11 cellular contexts compared by ENCODE assay signal in the genomic region with DNA sequence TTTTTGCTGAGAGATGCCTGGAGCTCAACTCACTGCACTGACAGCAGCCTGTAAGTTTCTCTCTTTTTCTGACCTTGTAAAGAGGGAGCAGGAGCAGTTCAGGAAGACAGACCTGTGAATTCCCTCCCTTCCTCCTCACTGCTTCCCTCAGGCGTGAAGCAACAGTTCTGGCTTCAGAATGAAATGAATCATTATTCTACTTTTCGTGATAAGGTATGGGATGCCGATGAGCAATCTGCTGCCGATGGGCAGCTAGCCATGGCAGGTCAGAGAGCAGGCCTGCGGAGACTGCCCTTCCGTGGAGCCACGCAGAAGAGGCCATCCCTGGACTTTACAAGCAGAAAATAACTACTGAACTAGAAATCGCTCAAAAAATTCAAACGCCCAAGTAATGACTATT.
DNase-seq lines count a peak whose midpoint lies in the region; ATAC-seq and TF ChIP-seq lines count a peak whose summit lies in the region.
"Had no signal": no experiment of that assay in that cellular context is flagged by ENCODE, and none has a peak within 500 bp of the region (broad histone marks: within the 10 kb centered on the region; RNA-seq: fewer than 3 reads in every experiment).

No MANE protein-coding gene starts in this region.

- intact Hi-C loops in Panc1 (cut with micrococcal nuclease; ENCODE audit: unreplicated experiment) (loop anchor here (2.0 to 10.0 kb wide), 3 partner anchors 48 to 733 kb away; a partner anchor contains a TSS), body of pancreas (cut with DNase I) (no loop called here)
- intact Hi-C loops in naive thymus-derived CD4-positive, alpha-beta T cell (cut with micrococcal nuclease): no loop called here

- H3K36me3 ChIP-seq in HEK293 (ENCODE audit: control insufficient read depth in 2 of 2, insufficient read depth in 1 of 2, low read length in 2 of 2) (no peaks in the 10 kb centered on the region), Panc1 (ENCODE audit: control insufficient read depth, insufficient read depth, low read length) (no peaks in the 10 kb centered on the region), osteoblast (ENCODE audit: insufficient read depth, low read length) (no peaks in the 10 kb centered on the region), body of pancreas (replicated peaks in 1 of 2; ENCODE audit: insufficient read depth in 1 of 2, low read depth in 2 of 2) (no peaks in the 10 kb centered on the region)
- H3K36me3 ChIP-seq in naive thymus-derived CD4-positive, alpha-beta T cell (ENCODE audit: control insufficient read depth in 2 of 3, insufficient read depth in 3 of 3, low read length in 3 of 3): no peaks in the 10 kb centered on the region
- H3K36me3 ChIP-seq: WERI-Rb-1 had no signal

- no TSS peak for BruUV-seq in Panc1 (replicated peaks; lab: Mats Ljungman, UMichigan)

- no peaks in the 10 kb centered on the region; the same call in 1 of the 2 replicates for H3K4me1 ChIP-seq in HEK293 (ENCODE audit: control insufficient read depth, insufficient read depth, low read length)
- H3K4me1 ChIP-seq in Panc1 (ENCODE audit: control insufficient read depth, insufficient read depth, low read length): peaks cover 35% of the 10 kb centered on the region
- no peaks in the 10 kb centered on the region for H3K4me1 ChIP-seq in osteoblast (ENCODE audit: insufficient read depth, low read length)
- H3K4me1 ChIP-seq in naive thymus-derived CD4-positive, alpha-beta T cell (ENCODE audit: control insufficient read depth in 2 of 2, insufficient read depth in 2 of 2, low read length in 2 of 2): no peaks in the 10 kb centered on the region
- no peaks in the 10 kb centered on the region for H3K4me1 ChIP-seq in body of pancreas

- no peak overlapping the region for H3K4me2 ChIP-seq in osteoblast (ENCODE audit: insufficient read depth, low read length)

- no peaks in the 10 kb centered on the region for H3K9me3 ChIP-seq in HEK293 (ENCODE audit: control insufficient read depth, insufficient read depth, low read depth, low read length)
- H3K9me3 ChIP-seq in Panc1 (ENCODE audit: control insufficient read depth, insufficient read depth, low read depth, low read length): peaks cover 18% of the 10 kb centered on the region; the same call in 1 of the 2 replicates
- no peaks in the 10 kb centered on the region for H3K9me3 ChIP-seq in osteoblast (ENCODE audit: low read depth, low read length)
- H3K9me3 ChIP-seq in naive thymus-derived CD4-positive, alpha-beta T cell (ENCODE audit: control insufficient read depth in 2 of 3, low read length in 3 of 3): no peaks in the 10 kb centered on the region
- H3K9me3 ChIP-seq in body of pancreas: no peaks in the 10 kb centered on the region

- H3K27ac ChIP-seq in HEK293 (ENCODE audit: extremely low read depth, low read depth, low read length): no peak overlapping the region
- peak overlapping the region; percentile 99 for H3K27ac ChIP-seq in Panc1 (ENCODE audit: low read length)
- no peak overlapping the region for H3K27ac ChIP-seq in osteoblast (ENCODE audit: low read depth, low read length)
- H3K27ac ChIP-seq in naive thymus-derived CD4-positive, alpha-beta T cell (ENCODE audit: low read depth, low read length): no peak overlapping the region
- H3K27ac ChIP-seq in body of pancreas: no peak overlapping the region
- H3K27ac ChIP-seq: WERI-Rb-1 had no signal

- H3K79me2 ChIP-seq in osteoblast (ENCODE audit: insufficient read depth, low read length): no peaks in the 10 kb centered on the region

- H3K4me3 ChIP-seq in HEK293 (ENCODE audit: low read depth, low read length) (no peak overlapping the region), Panc1 (ENCODE audit: low read depth in 2 of 2, low read length in 2 of 2) (peak overlapping the region in 1 of 2 experiments; percentile 40; a peak in 3 of 4 replicates), epithelial cell of esophagus (ENCODE audit: low read length) (no peak overlapping the region), osteoblast (ENCODE audit: insufficient read depth, low read length) (no peak overlapping the region), body of pancreas (no peak overlapping the region)
- no peak overlapping the region for H3K4me3 ChIP-seq in naive thymus-derived CD4-positive, alpha-beta T cell (ENCODE audit: low read length)

- no peaks in the 10 kb centered on the region for H4K20me1 ChIP-seq in osteoblast (ENCODE audit: insufficient read depth, low read length)

- POLR2A ChIA-PET in HEK293 (lab: Yijun Ruan, JAX) (no interaction called here), Panc1 (lab: Charles Lee) (interaction anchor here (0.7 kb wide), 1 partner anchor 643 kb away, joined by 4 read pairs; no protein-coding TSS in a partner anchor)
- POLR2A ChIA-PET in naive thymus-derived CD4-positive, alpha-beta T cell (lab: Charles Lee): no interaction called here

- no peaks in the 10 kb centered on the region for H3K9me3 Mint-ChIP-seq in naive thymus-derived CD4-positive, alpha-beta T cell
- H3K9me3 Mint-ChIP-seq: CD4-positive, alpha-beta T cell had no signal

- H3K27me3 ChIP-seq in Panc1 (ENCODE audit: control insufficient read depth, insufficient read depth, low read length) (no peaks in the 10 kb centered on the region), osteoblast (ENCODE audit: insufficient read depth, low read length) (no peaks in the 10 kb centered on the region), body of pancreas (no peaks in the 10 kb centered on the region)
- H3K27me3 ChIP-seq in naive thymus-derived CD4-positive, alpha-beta T cell (ENCODE audit: control insufficient read depth in 2 of 2, insufficient read depth in 2 of 2, low read length in 2 of 2): no peaks in the 10 kb centered on the region

- H2AFZ ChIP-seq in osteoblast (ENCODE audit: low read length): no peak overlapping the region

- ATAC-seq in Panc1 (peak; percentile 91), GM19328 (IDR thresholded peaks at IDR 0.05; ENCODE audit: unreplicated experiment) (no peak), HG03460 (IDR thresholded peaks at IDR 0.05; ENCODE audit: unreplicated experiment) (no peak), body of pancreas (no peak)
- no peak for ATAC-seq in naive thymus-derived CD4-positive, alpha-beta T cell

- CTCF ChIA-PET in HEK293 (lab: Yijun Ruan, JAX): no interaction called here
- CTCF ChIA-PET in Panc1 (lab: Charles Lee): interaction anchor here (0.6 kb wide), 1 partner anchor 119 kb away, joined by 3 read pairs; no protein-coding TSS in a partner anchor
- CTCF ChIA-PET in naive thymus-derived CD4-positive, alpha-beta T cell (lab: Charles Lee): no interaction called here

- no peaks in the 10 kb centered on the region for H3K4me1 Mint-ChIP-seq in naive thymus-derived CD4-positive, alpha-beta T cell

- in situ Hi-C loops in Panc1 (cut with HindIII; ENCODE audit: low pct_unique_long_range_greater_than_20kb, low sequenced_read_pairs): no loop called here

- no peak for TF ChIP-seq POLR2A in body of pancreas (IDR thresholded peaks at IDR 0.05)

- TF ChIP-seq CTCF in HEK293 (tag by site-specific recombination; IDR thresholded peaks at IDR 0.05) (no peak), Panc1 (IDR thresholded peaks at IDR 0.05) (no peak), epithelial cell of esophagus (IDR thresholded peaks at IDR 0.05; ENCODE audit: insufficient read depth, low read depth, low read length, missing control alignments) (no peak), osteoblast (IDR thresholded peaks at IDR 0.05; ENCODE audit: extremely low read depth, low read depth, low read length) (no peak), body of pancreas (IDR thresholded peaks at IDR 0.05) (no peak)

- whole genome bisulfite sequencing in body of pancreas, 2 donors: 38 to 46% methylated on average over 9 of the region's 9 CpGs

- no peak overlapping the region for H3K4me3 Mint-ChIP-seq in naive thymus-derived CD4-positive, alpha-beta T cell
- H3K4me3 Mint-ChIP-seq: CD4-positive, alpha-beta T cell had no signal

- no peaks in the 10 kb centered on the region for H3K27me3 Mint-ChIP-seq in naive thymus-derived CD4-positive, alpha-beta T cell
- H3K27me3 Mint-ChIP-seq: CD4-positive, alpha-beta T cell had no signal

- DNase-seq in Panc1 (ENCODE audit: low read depth, low spot score) (peak; percentile 89), epithelial cell of esophagus (ENCODE audit: low read depth) (peak; percentile 36), osteoblast (ENCODE audit: insufficient read length, low spot score, missing footprints) (peak; percentile 65), body of pancreas (no peak)
- no peak for DNase-seq in naive thymus-derived CD4-positive, alpha-beta T cell
- DNase-seq: CD4-positive, alpha-beta T cell; NCI-H524; WERI-Rb-1 had no signal

- H3K27ac Mint-ChIP-seq in naive thymus-derived CD4-positive, alpha-beta T cell: no peak overlapping the region
- H3K27ac Mint-ChIP-seq: CD4-positive, alpha-beta T cell had no signal

- H3K36me3 Mint-ChIP-seq in naive thymus-derived CD4-positive, alpha-beta T cell: no peaks in the 10 kb centered on the region

TF ChIP-seq in HEK293, 187 proteins besides CTCF, POLR2A, EP300 and RAD21 (continues in another document):
- TF ChIP-seq, protein P1, sequence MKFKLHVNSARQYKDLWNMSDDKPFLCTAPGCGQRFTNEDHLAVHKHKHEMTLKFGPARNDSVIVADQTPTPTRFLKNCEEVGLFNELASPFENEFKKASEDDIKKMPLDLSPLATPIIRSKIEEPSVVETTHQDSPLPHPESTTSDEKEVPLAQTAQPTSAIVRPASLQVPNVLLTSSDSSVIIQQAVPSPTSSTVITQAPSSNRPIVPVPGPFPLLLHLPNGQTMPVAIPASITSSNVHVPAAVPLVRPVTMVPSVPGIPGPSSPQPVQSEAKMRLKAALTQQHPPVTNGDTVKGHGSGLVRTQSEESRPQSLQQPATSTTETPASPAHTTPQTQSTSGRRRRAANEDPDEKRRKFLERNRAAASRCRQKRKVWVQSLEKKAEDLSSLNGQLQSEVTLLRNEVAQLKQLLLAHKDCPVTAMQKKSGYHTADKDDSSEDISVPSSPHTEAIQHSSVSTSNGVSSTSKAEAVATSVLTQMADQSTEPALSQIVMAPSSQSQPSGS (tag by site-specific recombination; IDR thresholded peaks at IDR 0.05; ENCODE audit: low read depth): no peak
- TF ChIP-seq SCRT2 (tag by site-specific recombination; IDR thresholded peaks at IDR 0.05): peak; percentile 45
- TF ChIP-seq, protein P2, sequence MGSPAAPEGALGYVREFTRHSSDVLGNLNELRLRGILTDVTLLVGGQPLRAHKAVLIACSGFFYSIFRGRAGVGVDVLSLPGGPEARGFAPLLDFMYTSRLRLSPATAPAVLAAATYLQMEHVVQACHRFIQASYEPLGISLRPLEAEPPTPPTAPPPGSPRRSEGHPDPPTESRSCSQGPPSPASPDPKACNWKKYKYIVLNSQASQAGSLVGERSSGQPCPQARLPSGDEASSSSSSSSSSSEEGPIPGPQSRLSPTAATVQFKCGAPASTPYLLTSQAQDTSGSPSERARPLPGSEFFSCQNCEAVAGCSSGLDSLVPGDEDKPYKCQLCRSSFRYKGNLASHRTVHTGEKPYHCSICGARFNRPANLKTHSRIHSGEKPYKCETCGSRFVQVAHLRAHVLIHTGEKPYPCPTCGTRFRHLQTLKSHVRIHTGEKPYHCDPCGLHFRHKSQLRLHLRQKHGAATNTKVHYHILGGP (tag by site-specific recombination; IDR thresholded peaks at IDR 0.05): no peak

Comparison
In these comparisons a context has a peak if more than half of its experiments do, and no peak if none do; other contexts are left out.
1. DNase-seq: peak in Panc1 (single experiment), epithelial cell of esophagus (single experiment) and osteoblast (single experiment); none in naive thymus-derived CD4-positive, alpha-beta T cell (0 of 9) and body of pancreas (0 of 4).